13 cellular contexts compared by ENCODE assay signal in the genomic region with DNA sequence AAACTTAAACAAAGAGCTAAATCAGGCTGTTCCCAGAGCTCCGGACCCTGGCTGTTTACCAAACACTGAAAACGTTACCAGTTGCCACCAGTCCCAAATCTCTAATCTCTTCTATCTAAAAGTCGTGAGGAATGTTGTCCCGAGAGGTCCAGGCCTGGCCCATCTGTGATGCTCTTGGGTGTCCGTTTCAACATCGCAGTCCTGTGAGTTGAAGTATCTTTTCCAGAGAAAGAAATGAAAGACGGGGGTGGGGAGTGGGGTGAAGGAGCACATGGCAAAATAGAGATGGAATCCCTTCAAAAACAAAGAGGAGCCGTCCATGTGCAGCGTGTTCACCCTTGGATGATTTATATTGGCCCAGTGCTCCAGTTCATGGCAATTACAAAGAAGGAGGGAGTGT.
DNase-seq lines count a peak whose midpoint lies in the region; ATAC-seq and TF ChIP-seq lines count a peak whose summit lies in the region.
"Had no signal": no experiment of that assay in that cellular context is flagged by ENCODE, and none has a peak within 500 bp of the region (broad histone marks: within the 10 kb centered on the region; RNA-seq: fewer than 3 reads in every experiment).

No MANE protein-coding gene starts in this region.

- no peak for DNase-seq in HCT116 (ENCODE audit: low read depth, low spot score)
- DNase-seq in colonic mucosa = no peak
- DNase-seq in mesenchymal stem cell = no peak
- no peak for DNase-seq in stomach
- DNase-seq in KBM-7 = no peak
- DNase-seq in RPMI8226 = no peak
- DNase-seq in NCI-H2081 (lab: John Stamatoyannopoulos, UW) = no peak
- DNase-seq in mesenteric fat pad (ENCODE audit: low spot score) = no peak
- DNase-seq: CD4-positive, CD25-positive, alpha-beta regulatory T cell; GDM1; naive thymus-derived CD4-positive, alpha-beta T cell; stimulated activated CD4-positive, alpha-beta T cell treated with anti-CD3 and anti-CD28 coated beads, Interleukin-15, amount 100 ng/mL, for 24 hours had no signal

- no peak overlapping the region for H2BK12ac ChIP-seq in mesenchymal stem cell (ENCODE audit: low read length in 2 of 2)

- H4K91ac ChIP-seq in mesenchymal stem cell (ENCODE audit: low read length) = no peak overlapping the region

- no peaks in the 10 kb centered on the region for H4K20me1 ChIP-seq in HCT116 (ENCODE audit: insufficient read depth)

- no peaks in the 10 kb centered on the region for H3K79me1 ChIP-seq in mesenchymal stem cell (replicated peaks; ENCODE audit: low read length, poor library complexity, severe bottlenecking)

- RAD21 ChIA-PET in HCT116 (lab: Charles Lee; ENCODE audit: low non-redundant PET in 1 of 2, low total read pairs in 2 of 2, uncharacterized antibody in 2 of 2, unreplicated experiment in 2 of 2) = no interaction called here

- H3K14ac ChIP-seq in mesenchymal stem cell (ENCODE audit: low read length in 2 of 2) = no peak overlapping the region

- POLR2A ChIA-PET in HCT116 (lab: Charles Lee) = no interaction called here

- TF ChIP-seq POLR2A in HCT116 (IDR thresholded peaks at IDR 0.05; ENCODE audit: borderline replicate concordance, extremely low read depth, insufficient read depth, insufficient read length) (no peak), stomach (IDR thresholded peaks at IDR 0.05) (no peak)

- no peak overlapping the region for H3K18ac ChIP-seq in mesenchymal stem cell (ENCODE audit: low read depth in 1 of 2, low read length in 2 of 2)

- H3K27ac ChIP-seq in HCT116 (ENCODE audit: low read depth, low read length) (no peak overlapping the region), colonic mucosa (peak overlapping the region; percentile 80), mesenchymal stem cell (ENCODE audit: low read length, poor library complexity, severe bottlenecking) (no peak overlapping the region), stomach (peak overlapping the region; percentile 34 to 69 (median 52))
- H3K27ac ChIP-seq: VCaP had no signal

- no TSS peak for BruUV-seq in HCT116 (replicated peaks; lab: Mats Ljungman, UMichigan)

- H3K4ac ChIP-seq in mesenchymal stem cell (ENCODE audit: low read depth in 1 of 2, low read length in 2 of 2) = no peak overlapping the region

- H3K4me3 ChIP-seq in HCT116 (replicated peaks in 1 of 2; ENCODE audit: low read depth in 1 of 2, low read length in 2 of 2) = no peak overlapping the region
- no peak overlapping the region for H3K4me3 ChIP-seq in colonic mucosa
- H3K4me3 ChIP-seq in mesenchymal stem cell (ENCODE audit: insufficient read depth in 1 of 2, low read depth in 1 of 2, low read length in 2 of 2) = peak overlapping the region in 1 of 2 experiments; percentile 62
- H3K4me3 ChIP-seq in stomach = no peak overlapping the region

- no peak overlapping the region for H2BK15ac ChIP-seq in mesenchymal stem cell (ENCODE audit: low read depth, poor library complexity, severe bottlenecking)

- H3K23ac ChIP-seq in mesenchymal stem cell (ENCODE audit: low read length in 2 of 2) = no peak overlapping the region

- CTCF ChIA-PET in HCT116 (lab: Charles Lee) = no interaction called here

- H3K4me1 ChIP-seq in HCT116 (ENCODE audit: control insufficient read depth in 1 of 2, insufficient read depth in 2 of 2, low read length in 2 of 2) (peaks cover 9 to 23% of the 10 kb centered on the region in 2 experiments; a peak in 3 of 4 replicates), colonic mucosa (peaks cover 28% of the 10 kb centered on the region), mesenchymal stem cell (ENCODE audit: control insufficient read depth, insufficient read depth, low read depth, low read length) (peaks cover 5% of the 10 kb centered on the region), stomach (peaks cover 27 to 54% (median 37%) of the 10 kb centered on the region in 4 donors)

- no peaks in the 10 kb centered on the region for H3K36me3 ChIP-seq in HCT116 (ENCODE audit: control insufficient read depth in 1 of 2, insufficient read depth in 2 of 2, low read length in 2 of 2)
- no peaks in the 10 kb centered on the region for H3K36me3 ChIP-seq in colonic mucosa
- H3K36me3 ChIP-seq in mesenchymal stem cell (ENCODE audit: control insufficient read depth in 1 of 2, insufficient read depth in 2 of 2, low read depth in 1 of 2, low read length in 2 of 2) = no peaks in the 10 kb centered on the region
- H3K36me3 ChIP-seq in stomach = no peaks in the 10 kb centered on the region

- no peaks in the 10 kb centered on the region for H3K27me3 ChIP-seq in HCT116 (ENCODE audit: insufficient read depth, low read length)
- H3K27me3 ChIP-seq in colonic mucosa = no peaks in the 10 kb centered on the region
- H3K27me3 ChIP-seq in mesenchymal stem cell (ENCODE audit: control insufficient read depth in 1 of 2, insufficient read depth in 1 of 2, low read length in 2 of 2) = peaks cover 0 to 3% of the 10 kb centered on the region in 2 experiments
- H3K27me3 ChIP-seq in stomach = no peaks in the 10 kb centered on the region

- TF ChIP-seq CTCF in HCT116 (IDR thresholded peaks at IDR 0.05 in 2 of 3, conservative IDR thresholded peaks at IDR 0.05 in 1 of 3; ENCODE audit: borderline replicate concordance in 1 of 3, insufficient read depth in 1 of 3, low read depth in 2 of 3, low read length in 2 of 3) = no peak
- TF ChIP-seq CTCF in colonic mucosa (IDR thresholded peaks at IDR 0.05) = no peak
- TF ChIP-seq CTCF in stomach (IDR thresholded peaks at IDR 0.05) = no peak

- no peak overlapping the region for H2AK5ac ChIP-seq in mesenchymal stem cell (ENCODE audit: low read length, severe bottlenecking)

- H2AFZ ChIP-seq in HCT116 (ENCODE audit: low read depth, low read length, poor library complexity, severe bottlenecking) = peak overlapping the region; percentile 74
- no peak overlapping the region for H2AFZ ChIP-seq in mesenchymal stem cell (ENCODE audit: low read depth, low read length)

- no peak overlapping the region for H2BK5ac ChIP-seq in mesenchymal stem cell (ENCODE audit: low read depth, low read length, poor library complexity, severe bottlenecking)

- ATAC-seq in HCT116 = no peak

- H2BK120ac ChIP-seq in mesenchymal stem cell (ENCODE audit: low read depth, low read length) = no peak overlapping the region

- intact Hi-C loops in HCT116 (cut with micrococcal nuclease) = no loop called here
- intact Hi-C loops in colonic mucosa (cut with DNase I) = no loop called here
- intact Hi-C loops in stomach (cut with DNase I; ENCODE audit: low total_unique reads) = no loop called here

- no peak overlapping the region for H4K8ac ChIP-seq in mesenchymal stem cell (ENCODE audit: low read length)

- H3K79me2 ChIP-seq in HCT116 (ENCODE audit: insufficient read depth, low read length) = no peaks in the 10 kb centered on the region

- H3K9ac ChIP-seq in HCT116 (ENCODE audit: low read length) = no peak overlapping the region
- peak overlapping the region in 1 of 2 donors; percentile 68 for H3K9ac ChIP-seq in colonic mucosa (ENCODE audit: low read depth in 2 of 2, low read length in 2 of 2)
- H3K9ac ChIP-seq in mesenchymal stem cell (ENCODE audit: low read length) = peak overlapping the region; percentile 84

- WGBS in mesenchymal stem cell = 75% methylated on average over 9 of the region's 9 CpGs
- 43 to 57% (median 49%) methylated on average over 9 of the region's 9 CpGs for WGBS in stomach, 5 donors

- H3K9me2 ChIP-seq in HCT116 (ENCODE audit: insufficient read depth) = no peaks in the 10 kb centered on the region

- TF ChIP-seq EP300 in stomach (IDR thresholded peaks at IDR 0.05) = no peak

- H3K9me3 ChIP-seq in HCT116 (ENCODE audit: control insufficient read depth in 1 of 2, insufficient read depth in 1 of 2, low read depth in 1 of 2, low read length in 2 of 2) = no peaks in the 10 kb centered on the region
- no peaks in the 10 kb centered on the region for H3K9me3 ChIP-seq in colonic mucosa
- H3K9me3 ChIP-seq in mesenchymal stem cell (ENCODE audit: control insufficient read depth, low read length) = no peaks in the 10 kb centered on the region
- H3K9me3 ChIP-seq in stomach = no peaks in the 10 kb centered on the region

- in situ Hi-C loops in KBM-7 (cut with MboI; ENCODE audit: low pct_unique_long_range_greater_than_20kb, low sequenced_read_pairs) = no loop called here

- no peak for TF ChIP-seq RAD21 in HCT116 (IDR thresholded peaks at IDR 0.05; ENCODE audit: low read depth)

- H3K4me2 ChIP-seq in HCT116 (ENCODE audit: low read length) = peak overlapping the region; percentile 36
- H3K4me2 ChIP-seq in mesenchymal stem cell (ENCODE audit: low read length, poor library complexity, severe bottlenecking) = no peak overlapping the region

TF ChIP-seq in HCT116, 20 proteins besides CTCF, POLR2A, EP300 and RAD21 (continues in another document):
- TF ChIP-seq ZFX (IDR thresholded peaks at IDR 0.05) (no peak), ELF1 (IDR thresholded peaks at IDR 0.05; ENCODE audit: borderline replicate concordance, low read depth) (no peak), YY1 (IDR thresholded peaks at IDR 0.05; ENCODE audit: extremely low read depth, insufficient replicate concordance, low read depth, low read length) (no peak), MAX (IDR thresholded peaks at IDR 0.05) (no peak), REST (IDR thresholded peaks at IDR 0.05; ENCODE audit: low read depth) (no peak)

Comparison
In these comparisons a context has a peak if more than half of its experiments do, and no peak if none do; other contexts are left out.
1. H3K27ac ChIP-seq: peak in colonic mucosa (single experiment) and stomach (5 of 5); none in HCT116 (single experiment) and mesenchymal stem cell (single experiment).